ENCODE assay signal across 22 cellular contexts in the genomic region with DNA sequence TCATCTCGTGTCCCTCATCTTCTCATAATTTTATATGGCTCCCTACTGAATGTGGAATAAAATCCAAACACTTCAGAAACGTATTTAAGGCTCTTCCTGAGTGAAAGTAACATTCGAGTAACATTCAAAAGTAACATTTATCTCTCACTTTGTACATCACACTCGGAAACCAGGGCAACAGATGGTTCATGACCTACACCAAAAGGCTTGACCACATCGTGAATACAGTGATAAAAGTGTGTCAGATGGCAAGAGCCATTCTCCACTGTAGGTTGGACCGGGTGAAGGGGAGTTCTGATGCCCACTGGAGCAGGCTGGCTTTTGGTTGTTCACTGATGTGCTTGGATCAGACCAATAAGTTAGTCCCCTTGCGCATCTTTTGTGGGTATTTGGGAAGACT. TPM values are rescaled to one million over a fixed set of nuclear protein-coding genes. Genes with fewer than 3 reads are reported as not detected.
"Had no signal": no experiment of that assay in that cellular context is flagged by ENCODE, and none has a peak within 500 bp of the region (broad histone marks: within the 10 kb centered on the region; RNA-seq: fewer than 3 reads in every experiment).

No MANE protein-coding gene starts in this region.

- H3K27me3 ChIP-seq: MG63 had no signal

- H3K36me3 ChIP-seq: MG63 had no signal

- H3K27ac ChIP-seq: RWPE1 had no signal

- DNase-seq: IMR-90, Karpas-422, KG1, NCI-H1092, NCI-H1105 treated with DMSO at 0.1 percent for 48 hours, NCI-H1417 treated with DMSO at 0.1 percent for 48 hours, NCI-H146, NCI-H1694 treated with DMSO at 0.1 percent for 48 hours, NCI-H1930, NCI-H2081, NCI-H2107, NCI-H2227 treated with DMSO at 0.1 percent for 48 hours, NCI-H524, NCI-H69, NCI-H774, SHP77, SK-N-SH, SW 1271 had no signal

- H3K9ac ChIP-seq: SK-N-SH had no signal

- H3K4me2 ChIP-seq: SK-N-SH had no signal

- H3K4me3 ChIP-seq: MG63 had no signal

- H3K9me3 ChIP-seq: MG63, SK-N-SH had no signal

- ATAC-seq: HepG2, Panc1 had no signal

- FAIRE-seq: HepG2 had no signal

RNA-seq across cellular contexts. Expression of a gene that starts 5.6 kb away (rescaled TPM):
- total RNA-seq: HepG2 had no signal
